ENCODE assay signal across 13 cellular contexts in the genomic region with DNA sequence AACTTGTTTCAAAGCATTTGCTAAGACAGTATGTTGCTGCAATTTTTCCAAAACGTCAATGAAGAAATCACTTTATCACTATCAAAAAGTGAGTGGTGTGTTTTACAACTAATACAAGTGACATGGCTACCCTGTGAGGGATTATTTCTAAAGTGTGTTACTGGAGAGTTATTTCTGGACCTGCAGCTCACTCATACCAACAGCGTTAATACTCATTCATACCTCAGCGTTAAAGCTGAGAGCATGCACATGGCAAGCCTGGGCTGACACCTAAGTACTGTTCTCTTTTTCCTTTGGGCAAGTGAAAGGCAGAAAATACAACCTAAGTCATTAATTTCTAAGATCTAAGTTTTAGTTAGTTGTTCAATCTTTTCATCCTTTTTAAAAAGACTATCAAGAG. TPM values are rescaled to one million over a fixed set of nuclear protein-coding genes. Genes with fewer than 3 reads are reported as not detected.
A peak's percentile ranks its signal among the peaks of the same experiment; 100 is the strongest.
DNase-seq lines count a peak whose midpoint lies in the region; ATAC-seq and TF ChIP-seq lines count a peak whose summit lies in the region.
"Had no signal": no experiment of that assay in that cellular context is flagged by ENCODE, and none has a peak within 500 bp of the region (broad histone marks: within the 10 kb centered on the region; RNA-seq: fewer than 3 reads in every experiment).

No MANE protein-coding gene starts in this region.

- peak; percentile 65 to 92 (median 87) for ATAC-seq in heart left ventricle
- ATAC-seq in heart right ventricle = peak in 7 of 8 donors; percentile 71 to 91 (median 85)
- ATAC-seq in psoas muscle = peak; percentile 82 to 99 (median 97)
- ATAC-seq in GM21515 (IDR thresholded peaks at IDR 0.05; ENCODE audit: unreplicated experiment) = no peak

- no peak for TF ChIP-seq POLR2A in heart left ventricle (IDR thresholded peaks at IDR 0.05)
- no peak for TF ChIP-seq POLR2A in thyroid gland (IDR thresholded peaks at IDR 0.05)

- H3K4me1 ChIP-seq in heart left ventricle = peaks cover 0 to 13% (median 0%) of the 10 kb centered on the region in 12 donors
- peaks cover 0 to 25% (median 0%) of the 10 kb centered on the region in 9 donors for H3K4me1 ChIP-seq in heart right ventricle
- peaks cover 2% of the 10 kb centered on the region for H3K4me1 ChIP-seq in psoas muscle
- H3K4me1 ChIP-seq in thyroid gland = peaks cover 25 to 26% of the 10 kb centered on the region in 2 donors
- H3K4me1 ChIP-seq: Caco-2 had no signal

- TF ChIP-seq CTCF in heart left ventricle (IDR thresholded peaks at IDR 0.05) (no peak), heart right ventricle (IDR thresholded peaks at IDR 0.05) (no peak), psoas muscle (IDR thresholded peaks at IDR 0.05) (no peak), thyroid gland (IDR thresholded peaks at IDR 0.05) (no peak)

- DNase-seq in heart left ventricle = no peak
- DNase-seq in heart right ventricle = no peak
- no peak for DNase-seq in psoas muscle
- no peak for DNase-seq in thyroid gland
- no peak for DNase-seq in AG08395 (ENCODE audit: low spot score)
- DNase-seq: ACHN; AML-193; Caco-2; CD4-positive, alpha-beta T cell; H9; IMR-90 had no signal

- intact Hi-C loops in heart left ventricle (cut with DNase I) = no loop called here
- intact Hi-C loops in heart right ventricle (cut with DNase I) = loop anchor here in 2 of 10 donors (5.0 kb wide), 2 partner anchors 171 to 1791 kb away; no protein-coding TSS in a partner anchor
- intact Hi-C loops in psoas muscle (cut with DNase I) = no loop called here
- intact Hi-C loops in thyroid gland (cut with DNase I) = no loop called here

- no peak overlapping the region for H3K4me3 ChIP-seq in heart left ventricle
- H3K4me3 ChIP-seq in heart right ventricle = no peak overlapping the region
- H3K4me3 ChIP-seq in psoas muscle = no peak overlapping the region
- H3K4me3 ChIP-seq in thyroid gland (replicated peaks in 1 of 3) = no peak overlapping the region

- H3K27me3 ChIP-seq in heart left ventricle (no peaks in the 10 kb centered on the region), heart right ventricle (peaks cover 0 to 5% (median 0%) of the 10 kb centered on the region in 7 donors), psoas muscle (ENCODE audit: insufficient read depth in 3 of 3, low read length in 2 of 3) (no peaks in the 10 kb centered on the region), thyroid gland (no peaks in the 10 kb centered on the region)

- WGBS in heart left ventricle, 4 donors = 35 to 57% (median 50%) methylated on average over 3 of the region's 3 CpGs
- WGBS in heart right ventricle, 2 donors = 32 to 63% methylated on average over 3 of the region's 3 CpGs
- WGBS in psoas muscle, 3 donors = 27 to 31% (median 29%) methylated on average over 3 of the region's 3 CpGs
- 52 to 68% methylated on average over 3 of the region's 3 CpGs for WGBS in thyroid gland, 2 donors

- H3K27ac ChIP-seq in heart left ventricle = peak overlapping the region in 3 of 12 donors; percentile 3 to 9 (median 4)
- H3K27ac ChIP-seq in heart right ventricle = no peak overlapping the region
- H3K27ac ChIP-seq in psoas muscle = peak overlapping the region; percentile 65
- H3K27ac ChIP-seq in thyroid gland = peak overlapping the region in 2 of 3 donors; percentile 88 to 96
- H3K27ac ChIP-seq: C4-2B had no signal

- H3K9me3 ChIP-seq in heart left ventricle (no peaks in the 10 kb centered on the region), heart right ventricle (no peaks in the 10 kb centered on the region), psoas muscle (no peaks in the 10 kb centered on the region), thyroid gland (no peaks in the 10 kb centered on the region)

- H3K36me3 ChIP-seq in heart left ventricle (no peaks in the 10 kb centered on the region), heart right ventricle (no peaks in the 10 kb centered on the region), psoas muscle (ENCODE audit: insufficient read depth in 1 of 2, low read depth in 1 of 2) (no peaks in the 10 kb centered on the region), thyroid gland (no peaks in the 10 kb centered on the region)

RNA-seq across cellular contexts. Expression of gene MRPL19, which starts 13.0 kb away (rescaled TPM):
- total RNA-seq in heart left ventricle = 10 to 100 TPM; 40.7 to 82.8 (median 56.7) TPM
- polyA plus RNA-seq in heart left ventricle = 10 to 100 TPM; 19.7 to 30.8 TPM
- total RNA-seq in heart right ventricle = 10 to 100 TPM; 43.0 to 70.7 (median 64.1) TPM
- polyA plus RNA-seq in heart right ventricle = 10 to 100 TPM; 12.2 to 21.9 TPM
- total RNA-seq in psoas muscle = 10 to 100 TPM; 58.8 to 78.2 (median 71.9) TPM
- 10 to 100 TPM; 32.4 to 88.1 (median 39.5) TPM for polyA plus RNA-seq in psoas muscle
- 10 to 100 TPM; 34.8 to 83.9 (median 57.6) TPM for total RNA-seq in thyroid gland

Comparison
In these comparisons a context has a peak if more than half of its experiments do, and no peak if none do; other contexts are left out.
1. H3K27ac ChIP-seq: peak in psoas muscle (single experiment) and thyroid gland (2 of 3); none in heart right ventricle (0 of 10).